ENCODE assay signal across 8 cellular contexts in the genomic region with DNA sequence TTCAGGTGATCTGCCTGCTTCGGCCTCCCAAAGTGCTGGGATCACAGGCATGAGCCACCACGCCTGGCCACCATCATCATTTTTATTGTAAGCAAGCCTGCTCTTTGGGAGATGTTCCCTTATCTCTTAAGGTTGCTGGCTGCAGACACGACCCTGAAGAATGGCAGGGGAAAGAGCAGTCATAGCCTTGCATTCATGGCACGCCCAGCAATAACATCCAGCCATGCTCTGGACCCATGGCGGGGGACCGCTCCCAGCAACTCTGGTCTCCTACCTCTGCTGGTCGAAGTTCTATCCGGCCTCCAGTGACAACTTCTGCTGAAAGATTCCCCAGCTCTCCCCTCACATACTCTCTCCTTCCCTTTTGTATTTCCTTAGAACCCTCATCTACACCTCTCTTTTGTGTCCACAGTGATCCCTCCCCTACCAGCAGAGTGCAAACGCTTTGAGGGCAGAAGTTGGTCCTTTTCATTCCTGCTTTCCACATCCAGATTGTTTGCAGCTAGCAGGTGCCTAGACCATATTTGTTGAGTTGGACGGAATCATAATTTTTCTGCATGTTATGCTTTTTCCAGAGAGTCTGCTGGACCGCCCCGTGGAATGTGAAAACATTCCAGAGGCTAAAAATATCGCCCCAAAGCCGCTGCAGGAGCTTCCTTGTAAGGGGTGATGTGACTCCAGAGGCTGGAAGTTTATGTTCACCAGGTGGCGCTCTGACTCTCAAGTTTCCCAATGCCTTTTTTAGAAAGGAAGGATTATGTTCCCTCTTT. TPM values are rescaled to one million over a fixed set of nuclear protein-coding genes. Genes with fewer than 3 reads are reported as not detected.
A peak's percentile ranks its signal among the peaks of the same experiment; 100 is the strongest.
DNase-seq lines count a peak whose midpoint lies in the region; FAIRE-seq and TF ChIP-seq lines count a peak whose summit lies in the region.

No MANE protein-coding gene starts in this region.

- H3K4me1 Mint-ChIP-seq in brain (peaks cover 33% of the 10 kb centered on the region), immature natural killer cell (peaks cover 11% of the 10 kb centered on the region in 2 donors)

- H3K27ac Mint-ChIP-seq in brain (peak overlapping the region in 4 of 5 experiments; percentile 28 to 83 (median 58)), immature natural killer cell (peak overlapping the region in 1 of 6 donors; percentile 28)

- H3K36me3 Mint-ChIP-seq in brain (no peaks in the 10 kb centered on the region), immature natural killer cell (peaks cover 0 to 4% (median 0%) of the 10 kb centered on the region in 3 donors)

- H3K4me3 Mint-ChIP-seq in brain (peak overlapping the region in 1 of 5 experiments; percentile 80), immature natural killer cell (no peak overlapping the region)

- WGBS in small intestine, 3 donors, result 30 to 42% (median 34%) methylated on average over 15 of the region's 15 CpGs

- TF ChIP-seq CTCF in GM12865 (IDR thresholded peaks at IDR 0.05; ENCODE audit: insufficient read depth, low read depth, low read length, missing control alignments) (peak; percentile 60), brain (conservative IDR thresholded peaks at IDR 0.05) (peak; percentile 70 to 74)

- H3K27me3 ChIP-seq in small intestine (ENCODE audit: control insufficient read depth in 2 of 2, insufficient read depth in 2 of 2, low read length in 2 of 2), result no peaks in the 10 kb centered on the region

- H3K9me3 ChIP-seq in small intestine (ENCODE audit: control insufficient read depth, low read depth), result no peaks in the 10 kb centered on the region

- in situ Hi-C loops in ACHN (cut with HindIII; ENCODE audit: low pct_ligation_motif_present, low pct_unique_long_range_greater_than_20kb, low sequenced_read_pairs), result no loop called here

- peak overlapping the region in 1 of 2 donors; percentile 17 for H3K27ac ChIP-seq in small intestine (ENCODE audit: low read depth in 1 of 2, low read length in 1 of 2)

- no peak for FAIRE-seq in small intestine (lab: Jason Lieb, UNC)

- H3K9me3 Mint-ChIP-seq in brain, result peaks cover 0 to 3% (median 0%) of the 10 kb centered on the region in 5 experiments
- peaks cover 0 to 2% (median 0%) of the 10 kb centered on the region in 6 donors for H3K9me3 Mint-ChIP-seq in immature natural killer cell

- no peak overlapping the region for H3K4me3 ChIP-seq in GM12865 (ENCODE audit: low read depth, low read length)
- H3K4me3 ChIP-seq in small intestine (ENCODE audit: low read depth in 1 of 2, low read length in 2 of 2), result no peak overlapping the region

- DNase-seq in ACHN (peak; percentile 73), GM12865 (ENCODE audit: low read depth) (peak; percentile 50), OCI-M1 (lab: John Stamatoyannopoulos, UW) (peak; percentile 84), immature natural killer cell (peak; percentile 8 to 29 (median 17)), small intestine (peak; percentile 71), NCI-H2107 treated with DMSO at 0.1 percent for 48 hours (lab: John Stamatoyannopoulos, UW; ENCODE audit: unreplicated experiment) (no peak), NCI-H526 treated with DMSO at 0.1 percent for 48 hours (lab: John Stamatoyannopoulos, UW) (no peak)

- H3K36me3 ChIP-seq in small intestine (ENCODE audit: control insufficient read depth in 2 of 2, insufficient read depth in 2 of 2, low read length in 2 of 2), result no peaks in the 10 kb centered on the region

- peaks cover 14% of the 10 kb centered on the region for H3K27me3 Mint-ChIP-seq in brain
- peaks cover 9 to 15% (median 15%) of the 10 kb centered on the region in 3 donors for H3K27me3 Mint-ChIP-seq in immature natural killer cell (ENCODE audit: low read depth in 3 of 3)

- peaks cover 0 to 2% of the 10 kb centered on the region in 2 donors for H3K4me1 ChIP-seq in small intestine (ENCODE audit: control insufficient read depth in 2 of 2, insufficient read depth in 1 of 2, low read depth in 1 of 2, low read length in 1 of 2)

RNA-seq across cellular contexts. Expression of gene MARVELD1, which starts 4.4 kb away (rescaled TPM):
- polyA plus RNA-seq in brain (ENCODE audit: insufficient read depth, low read depth, low replicate concordance) (5.8 TPM), immature natural killer cell (1 to 10 TPM in 1 of 3 donors, under 1 TPM in 1, not detected in 1; 0.19 to 1.0 TPM), small intestine (10 to 100 TPM in 1 of 3 donors, 1 to 10 TPM in 2; 1.6 to 16.4 (median 4.0) TPM)

RNA-seq across cellular contexts. Expression of gene AVPI1, which starts 22.1 kb away (rescaled TPM):
- 13.2 TPM for polyA plus RNA-seq in brain (ENCODE audit: insufficient read depth, low read depth, low replicate concordance)
- polyA plus RNA-seq in immature natural killer cell, result 10 to 100 TPM in 1 of 3 donors, 1 to 10 TPM in 2; 3.0 to 14.1 (median 4.4) TPM
- 10 to 100 TPM; 18.2 to 48.9 (median 44.7) TPM for polyA plus RNA-seq in small intestine

RNA-seq across cellular contexts. Expression of gene ZFYVE27, which starts 27.8 kb away (rescaled TPM):
- polyA plus RNA-seq in brain (ENCODE audit: insufficient read depth, low read depth, low replicate concordance) (27.4 TPM), immature natural killer cell (10 to 100 TPM; 20.0 to 31.8 (median 26.1) TPM), small intestine (10 to 100 TPM; 21.6 to 30.7 (median 28.6) TPM)

Comparison
In these comparisons a context has a peak if more than half of its experiments do, and no peak if none do; other contexts are left out.
1. DNase-seq: peak in ACHN (single experiment), GM12865 (single experiment), OCI-M1 (single experiment), immature natural killer cell (3 of 3) and small intestine (single experiment); none in NCI-H2107 treated with DMSO at 0.1 percent for 48 hours (single experiment) and NCI-H526 treated with DMSO at 0.1 percent for 48 hours (single experiment).